In genomic region chr7:143263266-143264195, GRCh38 we compare ENCODE assay signal across 8 cellular contexts. TPM values are rescaled to one million over a fixed set of nuclear protein-coding genes. Genes with fewer than 3 reads are reported as not detected.
DNase-seq lines count a peak whose midpoint lies in the region; ATAC-seq, FAIRE-seq and TF ChIP-seq lines count a peak whose summit lies in the region.

Gene GSTK1, plus strand, starts transcription at chr7:143263441. Its CDS starts 73 bp downstream, at chr7:143263514.

- peak; percentile 96 for ATAC-seq in GM21367 (IDR thresholded peaks at IDR 0.05; ENCODE audit: unreplicated experiment)
- peak; percentile 97 for ATAC-seq in naive thymus-derived CD4-positive, alpha-beta T cell
- ATAC-seq in stimulated activated naive B cell treated with anti-CD40 and anti-IgM and Interleukin-4, amounts not matched to agents 10 μg/mL and 1 μg/mL and 100 μg/mL, for 72 hours (replicated peaks) = peak; percentile 98 to 99

- no peak for TF ChIP-seq CTCF in D721Med (IDR thresholded peaks at IDR 0.05; ENCODE audit: insufficient read depth, missing control alignments)

- peak; percentile 68 for DNase-seq in D721Med (ENCODE audit: insufficient read length, low spot score)
- peak; percentile 75 for DNase-seq in HTR-8/SVneo (ENCODE audit: insufficient read length, low spot score)
- peak; percentile 65 for DNase-seq in RCC 7860 (ENCODE audit: low spot score)
- DNase-seq in activated T-helper 1 cell treated with anti-CD3 and anti-CD28 coated beads, Interleukin-12 subunit alpha, Interleukin-12 subunit beta, Interleukin-2, Interleukin-4 antibody, amounts not matched to agents 30 ng/mL and 10 ng/mL and 1 ng/mL, durations not matched to agents 14 hours and 24 hours and 36 hours (ENCODE audit: low spot score) = peak; percentile 81
- peak; percentile 65 for DNase-seq in fibroblast of gingiva (ENCODE audit: low read depth)
- peak; percentile 62 to 86 (median 74) for DNase-seq in naive thymus-derived CD4-positive, alpha-beta T cell
- peak; percentile 72 for DNase-seq in stimulated activated naive B cell treated with anti-CD40 and anti-IgM and Interleukin-4, amounts not matched to agents 10 μg/mL and 1 μg/mL and 100 μg/mL, for 72 hours

- no peaks in the 10 kb centered on the region for H3K27me3 ChIP-seq in naive thymus-derived CD4-positive, alpha-beta T cell (ENCODE audit: control insufficient read depth in 2 of 2, insufficient read depth in 2 of 2, low read length in 2 of 2)

- CTCF ChIA-PET in naive thymus-derived CD4-positive, alpha-beta T cell (lab: Charles Lee) = interaction anchor here (0.6 to 9.1 kb wide), 10 partner anchors 13 to 112 kb away, joined by 3 to 72 read pairs (median 5); partner anchors contain the start of gene CASP2

- POLR2A ChIA-PET in naive thymus-derived CD4-positive, alpha-beta T cell (lab: Charles Lee) = interaction anchor here (0.6 to 8.0 kb wide), 21 partner anchors 12 to 467 kb away, joined by 3 to 129 read pairs (median 5); partner anchors contain the start of gene CASP2

- H3K36me3 Mint-ChIP-seq in activated T-helper 1 cell treated with anti-CD3 and anti-CD28 coated beads, Interleukin-12 subunit alpha, Interleukin-12 subunit beta, Interleukin-2, Interleukin-4 antibody, amounts not matched to agents 30 ng/mL and 10 ng/mL and 1 ng/mL, durations not matched to agents 14 hours and 24 hours and 36 hours (ENCODE audit: low read depth) = peaks cover 48% of the 10 kb centered on the region
- H3K36me3 Mint-ChIP-seq in naive thymus-derived CD4-positive, alpha-beta T cell = peaks cover 8 to 43% (median 19%) of the 10 kb centered on the region in 5 donors
- peaks cover 22 to 27% of the 10 kb centered on the region in 2 donors for H3K36me3 Mint-ChIP-seq in stimulated activated naive B cell treated with anti-CD40 and anti-IgM and Interleukin-4, amounts not matched to agents 10 μg/mL and 1 μg/mL and 100 μg/mL, for 72 hours

- peak within 1 kb of the TSS; percentile 94 for H3K27ac Mint-ChIP-seq in activated T-helper 1 cell treated with anti-CD3 and anti-CD28 coated beads, Interleukin-12 subunit alpha, Interleukin-12 subunit beta, Interleukin-2, Interleukin-4 antibody, amounts not matched to agents 30 ng/mL and 10 ng/mL and 1 ng/mL, durations not matched to agents 14 hours and 24 hours and 36 hours
- H3K27ac Mint-ChIP-seq in naive thymus-derived CD4-positive, alpha-beta T cell = peak within 1 kb of the TSS; percentile 76 to 99 (median 97)
- H3K27ac Mint-ChIP-seq in stimulated activated naive B cell treated with anti-CD40 and anti-IgM and Interleukin-4, amounts not matched to agents 10 μg/mL and 1 μg/mL and 100 μg/mL, for 72 hours = peak within 1 kb of the TSS; percentile 95

- FAIRE-seq in D721Med (lab: Jason Lieb, UNC) = no peak
- FAIRE-seq in HTR-8/SVneo (lab: Jason Lieb, UNC) = no peak
- no peak for FAIRE-seq in RCC 7860 (lab: Jason Lieb, UNC)

- no peaks in the 10 kb centered on the region for H3K27me3 Mint-ChIP-seq in activated T-helper 1 cell treated with anti-CD3 and anti-CD28 coated beads, Interleukin-12 subunit alpha, Interleukin-12 subunit beta, Interleukin-2, Interleukin-4 antibody, amounts not matched to agents 30 ng/mL and 10 ng/mL and 1 ng/mL, durations not matched to agents 14 hours and 24 hours and 36 hours (ENCODE audit: insufficient read depth)
- H3K27me3 Mint-ChIP-seq in naive thymus-derived CD4-positive, alpha-beta T cell = no peaks in the 10 kb centered on the region
- H3K27me3 Mint-ChIP-seq in stimulated activated naive B cell treated with anti-CD40 and anti-IgM and Interleukin-4, amounts not matched to agents 10 μg/mL and 1 μg/mL and 100 μg/mL, for 72 hours = no peaks in the 10 kb centered on the region

- H3K4me3 Mint-ChIP-seq in activated T-helper 1 cell treated with anti-CD3 and anti-CD28 coated beads, Interleukin-12 subunit alpha, Interleukin-12 subunit beta, Interleukin-2, Interleukin-4 antibody, amounts not matched to agents 30 ng/mL and 10 ng/mL and 1 ng/mL, durations not matched to agents 14 hours and 24 hours and 36 hours = peak within 1 kb of the TSS; percentile 98
- peak within 1 kb of the TSS; percentile 93 to 99 (median 97) for H3K4me3 Mint-ChIP-seq in naive thymus-derived CD4-positive, alpha-beta T cell
- H3K4me3 Mint-ChIP-seq in stimulated activated naive B cell treated with anti-CD40 and anti-IgM and Interleukin-4, amounts not matched to agents 10 μg/mL and 1 μg/mL and 100 μg/mL, for 72 hours = peak within 1 kb of the TSS; percentile 95 to 99

- peaks cover 34 to 40% of the 10 kb centered on the region in 2 donors for H3K4me1 ChIP-seq in naive thymus-derived CD4-positive, alpha-beta T cell (ENCODE audit: control insufficient read depth in 2 of 2, insufficient read depth in 2 of 2, low read length in 2 of 2)

- intact Hi-C loops in activated T-helper 1 cell treated with anti-CD3 and anti-CD28 coated beads, Interleukin-12 subunit alpha, Interleukin-12 subunit beta, Interleukin-2, Interleukin-4 antibody, amounts not matched to agents 30 ng/mL and 10 ng/mL and 1 ng/mL, durations not matched to agents 14 hours and 24 hours and 36 hours (cut with micrococcal nuclease) = loop anchor here (1.0 to 5.0 kb wide), 6 partner anchors 15 to 456 kb away; partner anchors contain the start of genes CASP2 and ZYX
- intact Hi-C loops in naive thymus-derived CD4-positive, alpha-beta T cell (cut with micrococcal nuclease) = loop anchor here (1.0 to 2.0 kb wide), 6 partner anchors 9 to 117 kb away; partner anchors contain the start of gene CASP2 (in 2 of the 2)

- no peaks in the 10 kb centered on the region for H3K9me3 ChIP-seq in naive thymus-derived CD4-positive, alpha-beta T cell (ENCODE audit: control insufficient read depth in 2 of 3, low read length in 3 of 3)

- peaks cover 0 to 25% (median 13%) of the 10 kb centered on the region in 3 experiments for H3K36me3 ChIP-seq in naive thymus-derived CD4-positive, alpha-beta T cell (ENCODE audit: control insufficient read depth in 2 of 3, insufficient read depth in 3 of 3, low read length in 3 of 3)

- H3K4me3 ChIP-seq in naive thymus-derived CD4-positive, alpha-beta T cell (ENCODE audit: low read length) = peak within 1 kb of the TSS; percentile 90

- peaks cover 67% of the 10 kb centered on the region for H3K4me1 Mint-ChIP-seq in activated T-helper 1 cell treated with anti-CD3 and anti-CD28 coated beads, Interleukin-12 subunit alpha, Interleukin-12 subunit beta, Interleukin-2, Interleukin-4 antibody, amounts not matched to agents 30 ng/mL and 10 ng/mL and 1 ng/mL, durations not matched to agents 14 hours and 24 hours and 36 hours (ENCODE audit: low read depth)
- H3K4me1 Mint-ChIP-seq in naive thymus-derived CD4-positive, alpha-beta T cell = peaks cover 39 to 88% (median 66%) of the 10 kb centered on the region in 7 donors
- H3K4me1 Mint-ChIP-seq in stimulated activated naive B cell treated with anti-CD40 and anti-IgM and Interleukin-4, amounts not matched to agents 10 μg/mL and 1 μg/mL and 100 μg/mL, for 72 hours = peaks cover 19 to 33% of the 10 kb centered on the region in 2 donors

- no peaks in the 10 kb centered on the region for H3K9me3 Mint-ChIP-seq in activated T-helper 1 cell treated with anti-CD3 and anti-CD28 coated beads, Interleukin-12 subunit alpha, Interleukin-12 subunit beta, Interleukin-2, Interleukin-4 antibody, amounts not matched to agents 30 ng/mL and 10 ng/mL and 1 ng/mL, durations not matched to agents 14 hours and 24 hours and 36 hours
- H3K9me3 Mint-ChIP-seq in naive thymus-derived CD4-positive, alpha-beta T cell = peaks cover 0 to 4% (median 0%) of the 10 kb centered on the region in 11 donors
- no peaks in the 10 kb centered on the region for H3K9me3 Mint-ChIP-seq in stimulated activated naive B cell treated with anti-CD40 and anti-IgM and Interleukin-4, amounts not matched to agents 10 μg/mL and 1 μg/mL and 100 μg/mL, for 72 hours

- peak within 1 kb of the TSS; percentile 84 for H3K27ac ChIP-seq in naive thymus-derived CD4-positive, alpha-beta T cell (ENCODE audit: low read depth, low read length)

RNA-seq across cellular contexts. Expression of gene GSTK1, which starts in this region (rescaled TPM):
- 134 and 135 TPM in 2 replicates for total RNA-seq in activated T-helper 1 cell treated with anti-CD3 and anti-CD28 coated beads, Interleukin-12 subunit alpha, Interleukin-12 subunit beta, Interleukin-2, Interleukin-4 antibody, amounts not matched to agents 30 ng/mL and 10 ng/mL and 1 ng/mL, durations not matched to agents 14 hours and 24 hours and 36 hours
- total RNA-seq in naive thymus-derived CD4-positive, alpha-beta T cell = 100 to 1,000 TPM; 253 to 385 (median 311) TPM
- polyA plus RNA-seq in naive thymus-derived CD4-positive, alpha-beta T cell = 100 to 1,000 TPM; 398 to 470 TPM

Comparison
In these comparisons a context has a peak if more than half of its experiments do, and no peak if none do; other contexts are left out.
1. Peak in every context shown above with its lines: DNase-seq, ATAC-seq, H3K4me3 ChIP-seq and H3K27ac ChIP-seq.